Comparison of ENCODE assay signal across 1 cellular context in genomic region chr10:42523098-42523497, GRCh38.
A peak's percentile ranks its signal among the peaks of the same experiment; 100 is the strongest.
TF ChIP-seq lines count a peak whose summit lies in the region.

No MANE protein-coding gene starts in this region.

TF ChIP-seq in HepG2, 621 proteins besides CTCF, POLR2A, EP300 and RAD21:
- TF ChIP-seq SOX6 (IDR thresholded peaks at IDR 0.05) (no peak), SOX6 (CRISPR knock-in tag; IDR thresholded peaks at IDR 0.05) (no peak), ATF7 (IDR thresholded peaks at IDR 0.05) (0 out of 2 replicates have a peak, but pooled peaks have one; percentile 21), ATF7 (CRISPR knock-in tag; IDR thresholded peaks at IDR 0.05) (no peak), RNF2 (conservative IDR thresholded peaks at IDR 0.05; ENCODE audit: low read depth) (no peak), ARNT2 (CRISPR knock-in tag; IDR thresholded peaks at IDR 0.05; ENCODE audit: low read depth) (no peak), CEBPB (IDR thresholded peaks at IDR 0.05; ENCODE audit: borderline replicate concordance, low read depth, low read length) (peak; percentile 34; the same call in 1 of the 2 replicates)
- TF ChIP-seq, protein P1, sequence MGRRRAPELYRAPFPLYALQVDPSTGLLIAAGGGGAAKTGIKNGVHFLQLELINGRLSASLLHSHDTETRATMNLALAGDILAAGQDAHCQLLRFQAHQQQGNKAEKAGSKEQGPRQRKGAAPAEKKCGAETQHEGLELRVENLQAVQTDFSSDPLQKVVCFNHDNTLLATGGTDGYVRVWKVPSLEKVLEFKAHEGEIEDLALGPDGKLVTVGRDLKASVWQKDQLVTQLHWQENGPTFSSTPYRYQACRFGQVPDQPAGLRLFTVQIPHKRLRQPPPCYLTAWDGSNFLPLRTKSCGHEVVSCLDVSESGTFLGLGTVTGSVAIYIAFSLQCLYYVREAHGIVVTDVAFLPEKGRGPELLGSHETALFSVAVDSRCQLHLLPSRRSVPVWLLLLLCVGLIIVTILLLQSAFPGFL (CRISPR knock-in tag; IDR thresholded peaks at IDR 0.05): no peak
TF ChIP-seq in HepG2: peak in this region for 2.
